In genomic region chr2:68062680-68063387, GRCh38 we compare ENCODE assay signal across 8 cellular contexts. TPM values are rescaled to one million over a fixed set of nuclear protein-coding genes. Genes with fewer than 3 reads are reported as not detected.
DNase-seq lines count a peak whose midpoint lies in the region; ATAC-seq and TF ChIP-seq lines count a peak whose summit lies in the region.

Gene C1D, minus strand, starts transcription at chr2:68063004. Its CDS starts 15,694 bp downstream, at chr2:68047310.

- no peaks in the 10 kb centered on the region for H3K36me3 ChIP-seq in CD8-positive, alpha-beta T cell (ENCODE audit: insufficient read depth, low read length)
- H3K36me3 ChIP-seq in effector memory CD4-positive, alpha-beta T cell (ENCODE audit: control insufficient read depth, insufficient read depth, low read length): no peaks in the 10 kb centered on the region

- peak; percentile 88 to 96 (median 90) for DNase-seq in CD8-positive, alpha-beta T cell
- DNase-seq in HS-5 (ENCODE audit: low read depth): peak; percentile 70
- DNase-seq in NK-92 treated with Interleukin-12 subunit alpha and Interleukin-12 subunit beta, amount 100 ng/mL, for 24 hours (lab: John Stamatoyannopoulos, UW): peak; percentile 75
- DNase-seq in activated CD8-positive, alpha-beta memory T cell treated with anti-CD3 and anti-CD28 coated beads for 24 hours: peak; percentile 98
- peak; percentile 80 to 87 (median 84) for DNase-seq in effector memory CD4-positive, alpha-beta T cell
- peak; percentile 94 for DNase-seq in lung microvascular endothelial cell (ENCODE audit: low read depth in 2 of 2)
- peak; percentile 84 to 90 (median 88) for DNase-seq in stimulated activated CD4-positive, alpha-beta T cell treated with anti-CD3 and anti-CD28 coated beads, TNF-alpha, amount 100 ng/mL, for 48 hours (ENCODE audit: low read depth in 3 of 3)

- H3K36me3 Mint-ChIP-seq in CD8-positive, alpha-beta T cell: peaks cover 12% of the 10 kb centered on the region

- peak within 1 kb of the TSS; percentile 98 for H3K27ac Mint-ChIP-seq in CD8-positive, alpha-beta T cell

- no peak for TF ChIP-seq CTCF in CD8-positive, alpha-beta T cell (IDR thresholded peaks at IDR 0.05)

- H3K9me3 Mint-ChIP-seq in CD8-positive, alpha-beta T cell: no peaks in the 10 kb centered on the region

- intact Hi-C loops in CD8-positive, alpha-beta T cell (cut with DNase I, micrococcal nuclease): loop anchor here (1.0 to 2.0 kb wide), 4 partner anchors 59 to 189 kb away; partner anchors contain the start of genes PNO1 (in 2 of the 2) and PPP3R1 (in 1 of the 2)

- H3K4me1 ChIP-seq in CD8-positive, alpha-beta T cell (ENCODE audit: insufficient read depth, low read length): peaks cover 30% of the 10 kb centered on the region
- H3K4me1 ChIP-seq in effector memory CD4-positive, alpha-beta T cell (ENCODE audit: control insufficient read depth, insufficient read depth, low read length, poor library complexity, severe bottlenecking): peaks cover 10% of the 10 kb centered on the region

- peaks cover 4% of the 10 kb centered on the region for H3K27me3 Mint-ChIP-seq in CD8-positive, alpha-beta T cell (ENCODE audit: low read depth)

- H3K27me3 ChIP-seq in CD8-positive, alpha-beta T cell (ENCODE audit: insufficient read depth, low read length): no peaks in the 10 kb centered on the region
- no peaks in the 10 kb centered on the region for H3K27me3 ChIP-seq in effector memory CD4-positive, alpha-beta T cell (replicated peaks; ENCODE audit: control insufficient read depth, insufficient read depth, low read length, poor library complexity, severe bottlenecking)

- peak within 1 kb of the TSS; percentile 96 for H3K4me3 Mint-ChIP-seq in CD8-positive, alpha-beta T cell

- ATAC-seq in CD8-positive, alpha-beta T cell: peak; percentile 89
- ATAC-seq in GM19467 (IDR thresholded peaks at IDR 0.05; ENCODE audit: unreplicated experiment): peak; percentile 90

- POLR2A ChIA-PET in CD8-positive, alpha-beta T cell (lab: Charles Lee): interaction anchor here (0.8 to 1.5 kb wide), 5 partner anchors 8 to 95 kb away, joined by 3 to 4 read pairs (median 3); partner anchors contain the start of gene PNO1

- peak within 1 kb of the TSS; percentile 95 for H3K27ac ChIP-seq in CD8-positive, alpha-beta T cell (ENCODE audit: low read depth, low read length)
- H3K27ac ChIP-seq in effector memory CD4-positive, alpha-beta T cell (ENCODE audit: insufficient read depth, low read length, poor library complexity, severe bottlenecking): peak within 1 kb of the TSS; percentile 90

- CTCF ChIA-PET in CD8-positive, alpha-beta T cell (lab: Charles Lee): interaction anchor here (0.6 to 1.0 kb wide), 2 partner anchors 13 to 220 kb away, joined by 3 read pairs; no protein-coding TSS in a partner anchor

- peaks cover 48% of the 10 kb centered on the region for H3K4me1 Mint-ChIP-seq in CD8-positive, alpha-beta T cell (ENCODE audit: low read depth)

- H3K4me3 ChIP-seq in CD8-positive, alpha-beta T cell (ENCODE audit: low read depth, low read length): peak within 1 kb of the TSS; percentile 66
- H3K4me3 ChIP-seq in effector memory CD4-positive, alpha-beta T cell (ENCODE audit: insufficient read depth, low read depth, low read length, poor library complexity, severe bottlenecking): peak within 1 kb of the TSS; percentile 93

- H3K9me3 ChIP-seq in CD8-positive, alpha-beta T cell (ENCODE audit: low read length): no peaks in the 10 kb centered on the region
- no peaks in the 10 kb centered on the region for H3K9me3 ChIP-seq in effector memory CD4-positive, alpha-beta T cell (ENCODE audit: control insufficient read depth, low read length)

RNA-seq across cellular contexts. Expression of gene C1D, which starts in this region (rescaled TPM):
- total RNA-seq in CD8-positive, alpha-beta T cell: 10 to 100 TPM; 30.1 to 32.7 TPM
- 10.5 and 17.9 TPM in 2 replicates for total RNA-seq in lung microvascular endothelial cell

Comparison
In these comparisons a context has a peak if more than half of its experiments do, and no peak if none do; other contexts are left out.
1. Peak in every context shown above with its lines: DNase-seq, ATAC-seq, H3K4me3 ChIP-seq and H3K27ac ChIP-seq.